In genomic region chr5:25445381-25446060, GRCh38 we compare ENCODE assay signal across 8 cellular contexts.
DNase-seq lines count a peak whose midpoint lies in the region; ATAC-seq and TF ChIP-seq lines count a peak whose summit lies in the region.
"Not testable (repeated sequence)": the region's sequence is repeated elsewhere in the genome, so short reads cannot be mapped to it uniquely, and the experiment has no call there.

No MANE protein-coding gene starts in this region.

- H3K27me3 ChIP-seq in GM23338 (ENCODE audit: insufficient read depth); HUES6 (ENCODE audit: control insufficient read depth, insufficient read depth, low read length); endodermal cell (ENCODE audit: control insufficient read depth, insufficient read depth, low read length, poor library complexity, severe bottlenecking); iPS-20b (ENCODE audit: insufficient read depth, low read length); trophoblast cell (ENCODE audit: insufficient read depth, low read length): not testable (repeated sequence)

- not testable (repeated sequence) for H3K18ac ChIP-seq in trophoblast cell (ENCODE audit: low read length)

- H3K27me3 Mint-ChIP-seq in GM23338 (ENCODE audit: insufficient read depth, low read depth, poor library complexity): peaks cover 18% of the 10 kb centered on the region
- not testable (repeated sequence) for H3K27me3 Mint-ChIP-seq in WTC11 (ENCODE audit: low read depth); endodermal cell (ENCODE audit: insufficient read depth); nephron progenitor cell (ENCODE audit: low read depth, poor library complexity)

- ATAC-seq in GM23338 (peak; percentile 45), WTC11 (peak; percentile 27)

- not testable (repeated sequence) for H3K14ac ChIP-seq in trophoblast cell (ENCODE audit: low read length)

- peaks cover 12% of the 10 kb centered on the region; the same call in 1 of the 2 replicates for H3F3A ChIP-seq in GM23338 (replicated peaks; ENCODE audit: low read depth)

- H3K9me3 ChIP-seq in HUES6 (ENCODE audit: control insufficient read depth, insufficient read depth, low read depth, low read length); endodermal cell (ENCODE audit: control insufficient read depth, low read length); iPS-20b (ENCODE audit: insufficient read depth, low read depth, low read length); trophoblast cell (ENCODE audit: insufficient read depth, low read depth, low read length): not testable (repeated sequence)

- H3K27ac Mint-ChIP-seq in GM23338 (peak overlapping the region; percentile 99), WTC11 (peak overlapping the region; percentile 99), endodermal cell (peak overlapping the region; percentile 98), nephron progenitor cell (peak overlapping the region; percentile 99)

- not testable (repeated sequence) for H2AFZ ChIP-seq in GM23338; trophoblast cell (ENCODE audit: insufficient read depth, low read length, poor library complexity)

- DNase-seq in GM23338 (ENCODE audit: low spot score); WTC11 (ENCODE audit: low spot score); endodermal cell; nephron progenitor cell; trophoblast cell: not testable (repeated sequence)

- POLR2A ChIA-PET in WTC11 (lab: Charles Lee): not testable (repeated sequence)

- 0% methylated on average over 8 of the region's 10 CpGs; no CpG with 5 or more reads in 1 of the 2 experiments for WGBS in endodermal cell (ENCODE audit: insufficient coverage in 1 of 2, insufficient read length in 1 of 2), 2 experiments
- whole genome bisulfite sequencing in trophoblast cell (ENCODE audit: extremely low coverage, insufficient coverage, insufficient read length): no CpG with 5 or more reads among the region's 10 CpGs

- peak overlapping the region; percentile 60 for H4K8ac ChIP-seq in trophoblast cell (ENCODE audit: low read depth, low read length)

- H3K9me2 ChIP-seq in GM23338 (ENCODE audit: insufficient read depth): not testable (repeated sequence)

- H3K4me3 Mint-ChIP-seq in GM23338: peak overlapping the region; percentile 97
- H3K4me3 Mint-ChIP-seq in WTC11: peak overlapping the region; percentile 98
- peak overlapping the region; percentile 80 for H3K4me3 Mint-ChIP-seq in endodermal cell
- H3K4me3 Mint-ChIP-seq in nephron progenitor cell: peak overlapping the region; percentile 86

- peaks cover 67% of the 10 kb centered on the region for H3K79me2 ChIP-seq in GM23338 (replicated peaks; ENCODE audit: insufficient read depth)
- H3K79me2 ChIP-seq in trophoblast cell (ENCODE audit: control insufficient read depth, insufficient read depth, low read length, poor library complexity): not testable (repeated sequence)

- peak overlapping the region; percentile 37 for H4K91ac ChIP-seq in trophoblast cell (ENCODE audit: low read depth, low read length)

- peak overlapping the region; percentile 81 for H3K4me2 ChIP-seq in GM23338
- H3K4me2 ChIP-seq in trophoblast cell (ENCODE audit: low read length): peak overlapping the region; percentile 59

- H2BK12ac ChIP-seq in trophoblast cell (ENCODE audit: low read length): not testable (repeated sequence)

- not testable (repeated sequence) for H4K12ac ChIP-seq in trophoblast cell (ENCODE audit: low read depth, low read length)

- not testable (repeated sequence) for H2AK5ac ChIP-seq in trophoblast cell (ENCODE audit: low read length)

- peak overlapping the region; percentile 60 for H2BK120ac ChIP-seq in trophoblast cell (ENCODE audit: insufficient read depth, low read length, poor library complexity)

- peak overlapping the region; percentile 69 for H3K4ac ChIP-seq in trophoblast cell (ENCODE audit: low read depth, low read length)

- not testable (repeated sequence) for TF ChIP-seq CTCF in GM23338 (conservative IDR thresholded peaks at IDR 0.05; ENCODE audit: low read depth in 2 of 2); WTC11 (IDR thresholded peaks at IDR 0.05); endodermal cell (conservative IDR thresholded peaks at IDR 0.05); nephron progenitor cell (IDR thresholded peaks at IDR 0.05)

- peaks cover 34% of the 10 kb centered on the region for H3K4me1 Mint-ChIP-seq in GM23338
- H3K4me1 Mint-ChIP-seq in WTC11: peaks cover 35% of the 10 kb centered on the region
- peaks cover 37% of the 10 kb centered on the region for H3K4me1 Mint-ChIP-seq in endodermal cell
- H3K4me1 Mint-ChIP-seq in nephron progenitor cell: peaks cover 61% of the 10 kb centered on the region

- peaks cover 10% of the 10 kb centered on the region for H3K79me1 ChIP-seq in trophoblast cell (ENCODE audit: low read length)

- H3K4me1 ChIP-seq in GM23338 (ENCODE audit: insufficient read depth): peaks cover 50% of the 10 kb centered on the region
- peaks cover 38% of the 10 kb centered on the region for H3K4me1 ChIP-seq in HUES6 (ENCODE audit: control insufficient read depth, insufficient read depth, low read length)
- peaks cover 20% of the 10 kb centered on the region for H3K4me1 ChIP-seq in endodermal cell (ENCODE audit: control insufficient read depth, insufficient read depth, low read length)
- peaks cover 38% of the 10 kb centered on the region for H3K4me1 ChIP-seq in iPS-20b (ENCODE audit: insufficient read depth, low read length)
- H3K4me1 ChIP-seq in trophoblast cell (ENCODE audit: control insufficient read depth in 1 of 2, insufficient read depth in 2 of 2, low read length in 2 of 2): not testable (repeated sequence)

- CTCF ChIA-PET in WTC11 (lab: Charles Lee): not testable (repeated sequence)

- H3K4me3 ChIP-seq in GM23338: peak overlapping the region; percentile 77
- H3K4me3 ChIP-seq in HUES6 (ENCODE audit: low read depth, low read length): peak overlapping the region; percentile 96
- peak overlapping the region; percentile 91 for H3K4me3 ChIP-seq in endodermal cell (ENCODE audit: low read length)
- H3K4me3 ChIP-seq in iPS-11a (ENCODE audit: low read depth, low read length): peak overlapping the region; percentile 69
- H3K4me3 ChIP-seq in iPS-20b (ENCODE audit: low read length): peak overlapping the region; percentile 88
- H3K4me3 ChIP-seq in trophoblast cell (ENCODE audit: low read depth, low read length): not testable (repeated sequence)

- peaks cover 24% of the 10 kb centered on the region for H4K20me1 ChIP-seq in GM23338 (replicated peaks; ENCODE audit: insufficient read depth)

- H3K36me3 Mint-ChIP-seq in GM23338 (ENCODE audit: low read depth) (peaks cover 51% of the 10 kb centered on the region), WTC11 (peaks cover 48% of the 10 kb centered on the region), endodermal cell (ENCODE audit: low read depth) (peaks cover 25% of the 10 kb centered on the region)
- not testable (repeated sequence) for H3K36me3 Mint-ChIP-seq in nephron progenitor cell (ENCODE audit: low read depth)

- H3K9ac ChIP-seq in HUES6 (ENCODE audit: low read length) (peak overlapping the region; percentile 99), endodermal cell (ENCODE audit: extremely low read depth, low read length, poor library complexity, severe bottlenecking) (peak overlapping the region; percentile 91), iPS-20b (ENCODE audit: low read depth, low read length) (peak overlapping the region; percentile 100)
- H3K9ac ChIP-seq in trophoblast cell (ENCODE audit: low read length): not testable (repeated sequence)

- not testable (repeated sequence) for H2BK5ac ChIP-seq in trophoblast cell (ENCODE audit: low read depth, low read length, poor library complexity)

- H3K9me3 Mint-ChIP-seq in GM23338, WTC11, endodermal cell, nephron progenitor cell: not testable (repeated sequence)

- peaks cover 35% of the 10 kb centered on the region; the same call in 1 of the 2 replicates for H3K36me3 ChIP-seq in GM23338 (ENCODE audit: insufficient read depth)
- H3K36me3 ChIP-seq in HUES6 (ENCODE audit: control insufficient read depth, insufficient read depth, low read length): peaks cover 46% of the 10 kb centered on the region
- not testable (repeated sequence) for H3K36me3 ChIP-seq in endodermal cell (ENCODE audit: control insufficient read depth, insufficient read depth, low read length); trophoblast cell (ENCODE audit: control insufficient read depth in 1 of 2, insufficient read depth in 2 of 2, low read length in 2 of 2)
- peaks cover 25% of the 10 kb centered on the region; the same call in 1 of the 2 replicates for H3K36me3 ChIP-seq in iPS-20b (ENCODE audit: insufficient read depth, low read depth, low read length)

- H3K27ac ChIP-seq in GM23338 (ENCODE audit: low read depth) (peak overlapping the region; percentile 94), HUES6 (ENCODE audit: low read depth, low read length) (peak overlapping the region; percentile 98), endodermal cell (ENCODE audit: low read depth, low read length) (peak overlapping the region; percentile 61), iPS-20b (ENCODE audit: low read length) (peak overlapping the region; percentile 97), trophoblast cell (ENCODE audit: low read depth, low read length) (peak overlapping the region; percentile 89)

- not testable (repeated sequence) for H3K23ac ChIP-seq in trophoblast cell (ENCODE audit: low read length)

TF ChIP-seq in WTC11, 78 proteins besides CTCF, POLR2A, EP300 and RAD21 (continues in another document):
- TF ChIP-seq ERG (CRISPR knock-in tag; IDR thresholded peaks at IDR 0.05) (peak; percentile 96), NFATC4 (CRISPR knock-in tag; IDR thresholded peaks at IDR 0.05) (peak; percentile 95), ZNF671 (CRISPR knock-in tag; IDR thresholded peaks at IDR 0.05) (peak; percentile 95), MYBL2 (CRISPR knock-in tag; IDR thresholded peaks at IDR 0.05) (0 out of 2 replicates have a peak, but pooled peaks have one; percentile 38)
